In genomic region chr17:48001657-48002056, GRCh38 we compare ENCODE assay signal across 8 cellular contexts. TPM values are rescaled to one million over a fixed set of nuclear protein-coding genes. Genes with fewer than 3 reads are reported as not detected.
"Had no signal": no experiment of that assay in that cellular context is flagged by ENCODE, and none has a peak within 500 bp of the region (broad histone marks: within the 10 kb centered on the region; RNA-seq: fewer than 3 reads in every experiment).

No MANE protein-coding gene starts in this region.

RNA-seq across cellular contexts. Expression of gene PRR15L, which starts 44.0 kb away (rescaled TPM):
- total RNA-seq: activated CD4-positive, alpha-beta T cell treated with anti-CD3 and anti-CD28 coated beads, Interleukin-2, amount 10 ng/mL, durations not matched to agents 7 days and 5 days; activated naive CD4-positive, alpha-beta T cell treated with anti-CD3 and anti-CD28 coated beads, Interleukin-2, amount 50 U/mL, for 72 hours; activated T-cell treated with anti-CD3 and anti-CD28 coated beads, Interleukin-2, amount 50 U/mL, for 72 hours; frontal cortex; heart right ventricle; natural killer cell treated with Interleukin-12 subunit alpha and Interleukin-12 subunit beta and Interleukin-15 and Interleukin-18, amount 100 ng/mL, for 72 hours; osteoblast; psoas muscle had no signal
- polyA plus RNA-seq: heart right ventricle had no signal
